In genomic region chr3:105585-105984, GRCh38 we compare ENCODE assay signal across 34 cellular contexts.
"Had no signal": no experiment of that assay in that cellular context is flagged by ENCODE, and none has a peak within 500 bp of the region (broad histone marks: within the 10 kb centered on the region; RNA-seq: fewer than 3 reads in every experiment).

No MANE protein-coding gene starts in this region.

- H3K4me3 Mint-ChIP-seq: activated B cell treated with CpG ODN at 0.5 μM for 24 hours; activated CD4-positive, alpha-beta memory T cell treated with anti-CD3 and anti-CD28 coated beads for 36 hours; activated CD4-positive, alpha-beta T cell treated with anti-CD3 and anti-CD28 coated beads, Interleukin-2, amount 10 ng/mL, durations not matched to agents 24 days and 14 days; activated CD8-positive, alpha-beta T cell treated with anti-CD3 and anti-CD28 coated beads for 36 hours; activated naive CD4-positive, alpha-beta T cell treated with anti-CD3 and anti-CD28 coated beads, Interleukin-2, amount 10 ng/mL, durations not matched to agents 7 days and 5 days; activated naive CD4-positive, alpha-beta T cell treated with anti-CD3 and anti-CD28 coated beads, Interleukin-2, amount 50 U/mL, for 24 hours; activated naive CD8-positive, alpha-beta T cell; activated naive CD8-positive, alpha-beta T cell treated with anti-CD3 and anti-CD28 coated beads, Interleukin-2, amount 10 ng/mL, durations not matched to agents 7 days and 5 days; activated naive CD8-positive, alpha-beta T cell treated with anti-CD3 and anti-CD28 coated beads, Interleukin-2, amount 50 U/mL, for 24 hours; activated T-cell treated with anti-CD3 and anti-CD28 coated beads, Interleukin-2, amount 50 U/mL, for 4 hours; activated T-cell treated with anti-CD3 and anti-CD28 coated beads, Interleukin-2, amount 50 U/mL, for 72 hours; activated T-helper 1 cell treated with anti-CD3 and anti-CD28 coated beads, Interleukin-12 subunit alpha, Interleukin-12 subunit beta, Interleukin-2, Interleukin-4 antibody, amounts not matched to agents 30 ng/mL and 10 ng/mL and 1 ng/mL, durations not matched to agents 14 hours and 24 hours and 36 hours; activated T-helper 17 cell treated with anti-CD3 and anti-CD28 coated beads, Interleukin-2, amount 50 U/mL, for 72 hours; T-helper 1 cell treated with Interleukin-12 subunit alpha and Interleukin-12 subunit beta and Interleukin-4 antibody, amounts not matched to agents 30 μg/mL and 1 μg/mL, for 36 hours; T-helper 2 cell treated with Interferon-gamma antibody and Interleukin-4, amounts not matched to agents 5 μg/mL and 100 μg/mL, for 36 hours had no signal

- H3K9me3 ChIP-seq: ascending aorta, breast epithelium had no signal

- H3K4me1 ChIP-seq: ascending aorta, breast epithelium had no signal

- H3K27me3 ChIP-seq: ascending aorta, brain microvascular endothelial cell, breast epithelium had no signal

- H3K4me3 ChIP-seq: ascending aorta, breast epithelium had no signal

- DNase-seq: activated B cell treated with CpG ODN at 0.5 μM for 24 hours; activated CD4-positive, alpha-beta memory T cell treated with anti-CD3 and anti-CD28 coated beads for 36 hours; activated CD4-positive, alpha-beta T cell treated with anti-CD3 and anti-CD28 coated beads for 4 hours; activated CD4-positive, alpha-beta T cell treated with anti-CD3 and anti-CD28 coated beads, Interleukin-2, amount 10 ng/mL, durations not matched to agents 24 days and 14 days; activated CD4-positive, alpha-beta T cell treated with anti-CD3 and anti-CD28 coated beads, Interleukin-2, amount 50 U/mL, for 1 hour; activated CD4-positive, alpha-beta T cell treated with anti-CD3 and anti-CD28 coated beads, Interleukin-2, amount 50 U/mL, for 4 hours; activated CD4-positive, CD25-positive, alpha-beta regulatory T cell treated with anti-CD3 and anti-CD28 coated beads, Interleukin-2, amount 50 U/mL, for 72 hours; activated CD8-positive, alpha-beta memory T cell treated with anti-CD3 and anti-CD28 coated beads, Interleukin-2, amount 50 U/mL, for 4 hours; activated CD8-positive, alpha-beta T cell treated with anti-CD3 and anti-CD28 coated beads for 36 hours; activated effector memory CD4-positive, alpha-beta T cell treated with anti-CD3 and anti-CD28 coated beads, Interleukin-2, amount 50 U/mL, for 16 hours; activated gamma-delta T cell treated with Interleukin-2 at 50 U/mL for 16 hours; activated naive CD4-positive, alpha-beta T cell; activated naive CD4-positive, alpha-beta T cell treated with anti-CD3 and anti-CD28 coated beads, Interleukin-2, amount 10 ng/mL, durations not matched to agents 7 days and 5 days; activated naive CD8-positive, alpha-beta T cell treated with anti-CD3 and anti-CD28 coated beads, Interleukin-2, amount 10 ng/mL, durations not matched to agents 7 days and 5 days; activated naive CD8-positive, alpha-beta T cell treated with anti-CD3 and anti-CD28 coated beads, Interleukin-2, amount 50 U/mL, for 24 hours; activated T-cell treated with anti-CD3 and anti-CD28 coated beads for 4 hours; activated T-cell treated with anti-CD3 and anti-CD28 coated beads, Interleukin-2, amount 50 U/mL, for 1 hour; activated T-cell treated with anti-CD3 and anti-CD28 coated beads, Interleukin-2, amount 50 U/mL, for 4 hours; activated T-cell treated with anti-CD3 and anti-CD28 coated beads, Interleukin-2, amount 50 U/mL, for 72 hours; amygdala; anterior cingulate cortex; brain microvascular endothelial cell; central memory CD4-positive, alpha-beta T cell; T-helper 2 cell; T-helper 9 cell had no signal

- H3K36me3 ChIP-seq: ascending aorta, brain microvascular endothelial cell, breast epithelium had no signal

- H3K27ac ChIP-seq: ascending aorta, brain microvascular endothelial cell, breast epithelium, VCaP had no signal

- H3K27ac Mint-ChIP-seq: activated B cell treated with CpG ODN at 0.5 μM for 24 hours; activated CD4-positive, alpha-beta memory T cell treated with anti-CD3 and anti-CD28 coated beads for 36 hours; activated CD4-positive, alpha-beta T cell treated with anti-CD3 and anti-CD28 coated beads, Interleukin-2, amount 10 ng/mL, durations not matched to agents 24 days and 14 days; activated CD8-positive, alpha-beta T cell treated with anti-CD3 and anti-CD28 coated beads for 36 hours; activated naive CD4-positive, alpha-beta T cell treated with anti-CD3 and anti-CD28 coated beads, Interleukin-2, amount 10 ng/mL, durations not matched to agents 7 days and 5 days; activated naive CD4-positive, alpha-beta T cell treated with anti-CD3 and anti-CD28 coated beads, Interleukin-2, amount 50 U/mL, for 24 hours; activated naive CD8-positive, alpha-beta T cell; activated naive CD8-positive, alpha-beta T cell treated with anti-CD3 and anti-CD28 coated beads, Interleukin-2, amount 10 ng/mL, durations not matched to agents 7 days and 5 days; activated naive CD8-positive, alpha-beta T cell treated with anti-CD3 and anti-CD28 coated beads, Interleukin-2, amount 50 U/mL, for 24 hours; activated T-cell treated with anti-CD3 and anti-CD28 coated beads, Interleukin-2, amount 50 U/mL, for 72 hours; activated T-helper 1 cell treated with anti-CD3 and anti-CD28 coated beads, Interleukin-12 subunit alpha, Interleukin-12 subunit beta, Interleukin-2, Interleukin-4 antibody, amounts not matched to agents 30 ng/mL and 10 ng/mL and 1 ng/mL, durations not matched to agents 14 hours and 24 hours and 36 hours; activated T-helper 17 cell treated with anti-CD3 and anti-CD28 coated beads, Interleukin-2, amount 50 U/mL, for 72 hours; T-helper 1 cell treated with Interleukin-12 subunit alpha and Interleukin-12 subunit beta and Interleukin-4 antibody, amounts not matched to agents 30 μg/mL and 1 μg/mL, for 36 hours; T-helper 2 cell treated with Interferon-gamma antibody and Interleukin-4, amounts not matched to agents 5 μg/mL and 100 μg/mL, for 36 hours had no signal

- H3K27me3 Mint-ChIP-seq: activated B cell treated with CpG ODN at 0.5 μM for 24 hours; activated CD4-positive, alpha-beta T cell treated with anti-CD3 and anti-CD28 coated beads, Interleukin-2, amount 10 ng/mL, durations not matched to agents 24 days and 14 days; activated CD8-positive, alpha-beta T cell treated with anti-CD3 and anti-CD28 coated beads for 36 hours; activated naive CD4-positive, alpha-beta T cell treated with anti-CD3 and anti-CD28 coated beads, Interleukin-2, amount 10 ng/mL, durations not matched to agents 7 days and 5 days; activated naive CD4-positive, alpha-beta T cell treated with anti-CD3 and anti-CD28 coated beads, Interleukin-2, amount 50 U/mL, for 24 hours; activated naive CD8-positive, alpha-beta T cell; activated naive CD8-positive, alpha-beta T cell treated with anti-CD3 and anti-CD28 coated beads, Interleukin-2, amount 10 ng/mL, durations not matched to agents 7 days and 5 days; activated naive CD8-positive, alpha-beta T cell treated with anti-CD3 and anti-CD28 coated beads, Interleukin-2, amount 50 U/mL, for 24 hours had no signal

- H3K36me3 Mint-ChIP-seq: activated CD4-positive, alpha-beta memory T cell treated with anti-CD3 and anti-CD28 coated beads for 36 hours; activated naive CD4-positive, alpha-beta T cell treated with anti-CD3 and anti-CD28 coated beads, Interleukin-2, amount 10 ng/mL, durations not matched to agents 7 days and 5 days; activated naive CD4-positive, alpha-beta T cell treated with anti-CD3 and anti-CD28 coated beads, Interleukin-2, amount 50 U/mL, for 24 hours; activated naive CD8-positive, alpha-beta T cell; activated naive CD8-positive, alpha-beta T cell treated with anti-CD3 and anti-CD28 coated beads, Interleukin-2, amount 10 ng/mL, durations not matched to agents 7 days and 5 days had no signal

- H3K4me1 Mint-ChIP-seq: activated B cell treated with CpG ODN at 0.5 μM for 24 hours; activated CD4-positive, alpha-beta T cell treated with anti-CD3 and anti-CD28 coated beads, Interleukin-2, amount 10 ng/mL, durations not matched to agents 24 days and 14 days; activated naive CD4-positive, alpha-beta T cell treated with anti-CD3 and anti-CD28 coated beads, Interleukin-2, amount 10 ng/mL, durations not matched to agents 7 days and 5 days; activated naive CD4-positive, alpha-beta T cell treated with anti-CD3 and anti-CD28 coated beads, Interleukin-2, amount 50 U/mL, for 24 hours; activated naive CD8-positive, alpha-beta T cell treated with anti-CD3 and anti-CD28 coated beads, Interleukin-2, amount 10 ng/mL, durations not matched to agents 7 days and 5 days; activated naive CD8-positive, alpha-beta T cell treated with anti-CD3 and anti-CD28 coated beads, Interleukin-2, amount 50 U/mL, for 24 hours; activated T-helper 17 cell treated with anti-CD3 and anti-CD28 coated beads, Interleukin-2, amount 50 U/mL, for 72 hours had no signal

- H3K9me3 Mint-ChIP-seq: activated B cell treated with CpG ODN at 0.5 μM for 24 hours; activated CD4-positive, alpha-beta memory T cell treated with anti-CD3 and anti-CD28 coated beads for 36 hours; activated CD4-positive, alpha-beta T cell treated with anti-CD3 and anti-CD28 coated beads, Interleukin-2, amount 10 ng/mL, durations not matched to agents 24 days and 14 days; activated CD8-positive, alpha-beta T cell treated with anti-CD3 and anti-CD28 coated beads for 36 hours; activated naive CD4-positive, alpha-beta T cell treated with anti-CD3 and anti-CD28 coated beads, Interleukin-2, amount 10 ng/mL, durations not matched to agents 7 days and 5 days; activated naive CD4-positive, alpha-beta T cell treated with anti-CD3 and anti-CD28 coated beads, Interleukin-2, amount 50 U/mL, for 24 hours; activated naive CD8-positive, alpha-beta T cell treated with anti-CD3 and anti-CD28 coated beads, Interleukin-2, amount 10 ng/mL, durations not matched to agents 7 days and 5 days; activated naive CD8-positive, alpha-beta T cell treated with anti-CD3 and anti-CD28 coated beads, Interleukin-2, amount 50 U/mL, for 24 hours; activated T-cell treated with anti-CD3 and anti-CD28 coated beads, Interleukin-2, amount 50 U/mL, for 4 hours; activated T-cell treated with anti-CD3 and anti-CD28 coated beads, Interleukin-2, amount 50 U/mL, for 72 hours; activated T-helper 1 cell treated with anti-CD3 and anti-CD28 coated beads, Interleukin-12 subunit alpha, Interleukin-12 subunit beta, Interleukin-2, Interleukin-4 antibody, amounts not matched to agents 30 ng/mL and 10 ng/mL and 1 ng/mL, durations not matched to agents 14 hours and 24 hours and 36 hours; activated T-helper 17 cell treated with anti-CD3 and anti-CD28 coated beads, Interleukin-2, amount 50 U/mL, for 72 hours; T-helper 1 cell treated with Interleukin-12 subunit alpha and Interleukin-12 subunit beta and Interleukin-4 antibody, amounts not matched to agents 30 μg/mL and 1 μg/mL, for 36 hours; T-helper 2 cell treated with Interferon-gamma antibody and Interleukin-4, amounts not matched to agents 5 μg/mL and 100 μg/mL, for 36 hours had no signal

- ATAC-seq: activated CD8-positive, alpha-beta T cell treated with anti-CD3 and anti-CD28 coated beads for 36 hours; activated naive CD8-positive, alpha-beta T cell treated with anti-CD3 and anti-CD28 coated beads, Interleukin-2, amount 50 U/mL, for 24 hours; activated T-cell treated with anti-CD3 and anti-CD28 coated beads, Interleukin-2, amount 50 U/mL, for 4 hours; activated T-cell treated with anti-CD3 and anti-CD28 coated beads, Interleukin-2, amount 50 U/mL, for 72 hours; activated T-helper 17 cell treated with anti-CD3 and anti-CD28 coated beads, Interleukin-2, amount 50 U/mL, for 72 hours had no signal
